In genomic region chr2:207692206-207693065, GRCh38 we compare ENCODE assay signal across 8 cellular contexts. TPM values are rescaled to one million over a fixed set of nuclear protein-coding genes. Genes with fewer than 3 reads are reported as not detected.
DNase-seq lines count a peak whose midpoint lies in the region; ATAC-seq and TF ChIP-seq lines count a peak whose summit lies in the region.

No MANE protein-coding gene starts in this region.

- H3K36me3 ChIP-seq in ascending aorta: no peaks in the 10 kb centered on the region

- TF ChIP-seq CTCF in ascending aorta (IDR thresholded peaks at IDR 0.05): peak in 2 of 3 experiments; percentile 14 to 32

- H3K27me3 ChIP-seq in ascending aorta: no peaks in the 10 kb centered on the region

- no peak overlapping the region for H3K4me3 ChIP-seq in ascending aorta

- intact Hi-C loops in ascending aorta (cut with DNase I): no loop called here

- no peaks in the 10 kb centered on the region for H3K9me3 ChIP-seq in ascending aorta

- peak; percentile 47 for ATAC-seq in HG02588 (IDR thresholded peaks at IDR 0.05; ENCODE audit: unreplicated experiment)
- peak; percentile 86 for ATAC-seq in SK-N-SH treated with all-trans-retinoic acid at 6 μM for 48 hours
- ATAC-seq in left lobe of liver: peak; percentile 96
- ATAC-seq in stimulated activated naive CD8-positive, alpha-beta T cell treated with anti-CD3 and anti-CD28 coated beads, Interleukin-15, Interleukin-2, amounts not matched to agents 100 U/mL and 50 U/mL, for 24 hours: no peak
- no peak for ATAC-seq in GM18858 (IDR thresholded peaks at IDR 0.05; ENCODE audit: unreplicated experiment)

- peak; percentile 63 for DNase-seq in D341Med (ENCODE audit: low spot score)
- no peak for DNase-seq in ascending aorta (ENCODE audit: low spot score in 2 of 2)
- peak; percentile 54 for DNase-seq in left lobe of liver (ENCODE audit: low spot score)
- DNase-seq in stimulated activated naive CD8-positive, alpha-beta T cell treated with anti-CD3 and anti-CD28 coated beads, Interleukin-15, Interleukin-2, amounts not matched to agents 100 U/mL and 50 U/mL, for 24 hours: peak; percentile 46
- DNase-seq in mucosa of gallbladder (ENCODE audit: low spot score): no peak

- peaks cover 0 to 3% of the 10 kb centered on the region in 2 donors for H3K4me1 ChIP-seq in ascending aorta

- H3K27ac ChIP-seq in ascending aorta: no peak overlapping the region

TF ChIP-seq in SK-N-SH treated with all-trans-retinoic acid at 6 μM for 48 hours, 23 proteins besides CTCF, POLR2A, EP300 and RAD21:
- no peak for TF ChIP-seq CSDC2 (CRISPR knock-in tag; IDR thresholded peaks at IDR 0.05)
- TF ChIP-seq GLIS3 (CRISPR knock-in tag; IDR thresholded peaks at IDR 0.05): no peak
- TF ChIP-seq BACH2 (CRISPR knock-in tag; IDR thresholded peaks at IDR 0.05; ENCODE audit: borderline replicate concordance): no peak
- TF ChIP-seq TOX (CRISPR knock-in tag; IDR thresholded peaks at IDR 0.05; ENCODE audit: borderline replicate concordance): no peak
- TF ChIP-seq, protein P1, sequence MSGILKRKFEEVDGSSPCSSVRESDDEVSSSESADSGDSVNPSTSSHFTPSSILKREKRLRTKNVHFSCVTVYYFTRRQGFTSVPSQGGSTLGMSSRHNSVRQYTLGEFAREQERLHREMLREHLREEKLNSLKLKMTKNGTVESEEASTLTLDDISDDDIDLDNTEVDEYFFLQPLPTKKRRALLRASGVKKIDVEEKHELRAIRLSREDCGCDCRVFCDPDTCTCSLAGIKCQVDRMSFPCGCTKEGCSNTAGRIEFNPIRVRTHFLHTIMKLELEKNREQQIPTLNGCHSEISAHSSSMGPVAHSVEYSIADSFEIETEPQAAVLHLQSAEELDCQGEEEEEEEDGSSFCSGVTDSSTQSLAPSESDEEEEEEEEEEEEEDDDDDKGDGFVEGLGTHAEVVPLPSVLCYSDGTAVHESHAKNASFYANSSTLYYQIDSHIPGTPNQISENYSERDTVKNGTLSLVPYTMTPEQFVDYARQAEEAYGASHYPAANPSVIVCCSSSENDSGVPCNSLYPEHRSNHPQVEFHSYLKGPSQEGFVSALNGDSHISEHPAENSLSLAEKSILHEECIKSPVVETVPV (CRISPR knock-in tag; IDR thresholded peaks at IDR 0.05): no peak
- TF ChIP-seq POU6F1 (CRISPR knock-in tag; IDR thresholded peaks at IDR 0.05; ENCODE audit: borderline replicate concordance, low read depth): no peak
- TF ChIP-seq ZFP3 (CRISPR knock-in tag; IDR thresholded peaks at IDR 0.05): no peak
- no peak for TF ChIP-seq ZNF565 (CRISPR knock-in tag; conservative IDR thresholded peaks at IDR 0.05; ENCODE audit: low read depth)
- TF ChIP-seq ZNF8 (CRISPR knock-in tag; IDR thresholded peaks at IDR 0.05): no peak
- no peak for TF ChIP-seq ESRRG (CRISPR knock-in tag; IDR thresholded peaks at IDR 0.05)
- TF ChIP-seq TSHZ2 (CRISPR knock-in tag; IDR thresholded peaks at IDR 0.05): no peak
- no peak for TF ChIP-seq OSR1 (CRISPR knock-in tag; IDR thresholded peaks at IDR 0.05)
- TF ChIP-seq ARNTL (CRISPR knock-in tag; IDR thresholded peaks at IDR 0.05; ENCODE audit: borderline replicate concordance, low read depth): no peak
- TF ChIP-seq, protein P2, sequence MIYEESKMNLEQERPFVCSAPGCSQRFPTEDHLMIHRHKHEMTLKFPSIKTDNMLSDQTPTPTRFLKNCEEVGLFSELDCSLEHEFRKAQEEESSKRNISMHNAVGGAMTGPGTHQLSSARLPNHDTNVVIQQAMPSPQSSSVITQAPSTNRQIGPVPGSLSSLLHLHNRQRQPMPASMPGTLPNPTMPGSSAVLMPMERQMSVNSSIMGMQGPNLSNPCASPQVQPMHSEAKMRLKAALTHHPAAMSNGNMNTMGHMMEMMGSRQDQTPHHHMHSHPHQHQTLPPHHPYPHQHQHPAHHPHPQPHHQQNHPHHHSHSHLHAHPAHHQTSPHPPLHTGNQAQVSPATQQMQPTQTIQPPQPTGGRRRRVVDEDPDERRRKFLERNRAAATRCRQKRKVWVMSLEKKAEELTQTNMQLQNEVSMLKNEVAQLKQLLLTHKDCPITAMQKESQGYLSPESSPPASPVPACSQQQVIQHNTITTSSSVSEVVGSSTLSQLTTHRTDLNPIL (CRISPR knock-in tag; IDR thresholded peaks at IDR 0.05; ENCODE audit: low read depth): no peak
- TF ChIP-seq, protein P3, sequence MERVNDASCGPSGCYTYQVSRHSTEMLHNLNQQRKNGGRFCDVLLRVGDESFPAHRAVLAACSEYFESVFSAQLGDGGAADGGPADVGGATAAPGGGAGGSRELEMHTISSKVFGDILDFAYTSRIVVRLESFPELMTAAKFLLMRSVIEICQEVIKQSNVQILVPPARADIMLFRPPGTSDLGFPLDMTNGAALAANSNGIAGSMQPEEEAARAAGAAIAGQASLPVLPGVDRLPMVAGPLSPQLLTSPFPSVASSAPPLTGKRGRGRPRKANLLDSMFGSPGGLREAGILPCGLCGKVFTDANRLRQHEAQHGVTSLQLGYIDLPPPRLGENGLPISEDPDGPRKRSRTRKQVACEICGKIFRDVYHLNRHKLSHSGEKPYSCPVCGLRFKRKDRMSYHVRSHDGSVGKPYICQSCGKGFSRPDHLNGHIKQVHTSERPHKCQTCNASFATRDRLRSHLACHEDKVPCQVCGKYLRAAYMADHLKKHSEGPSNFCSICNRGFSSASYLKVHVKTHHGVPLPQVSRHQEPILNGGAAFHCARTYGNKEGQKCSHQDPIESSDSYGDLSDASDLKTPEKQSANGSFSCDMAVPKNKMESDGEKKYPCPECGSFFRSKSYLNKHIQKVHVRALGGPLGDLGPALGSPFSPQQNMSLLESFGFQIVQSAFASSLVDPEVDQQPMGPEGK (CRISPR knock-in tag; IDR thresholded peaks at IDR 0.05; ENCODE audit: borderline replicate concordance): no peak
- no peak for TF ChIP-seq ISL1 (CRISPR knock-in tag; IDR thresholded peaks at IDR 0.05)
- no peak for TF ChIP-seq ZC3H10 (CRISPR knock-in tag; IDR thresholded peaks at IDR 0.05)
- no peak for TF ChIP-seq SNAI2 (CRISPR knock-in tag; IDR thresholded peaks at IDR 0.05)
- TF ChIP-seq TCF4 (CRISPR knock-in tag; IDR thresholded peaks at IDR 0.05; ENCODE audit: borderline replicate concordance): no peak
TF ChIP-seq in SK-N-SH treated with all-trans-retinoic acid at 6 μM for 48 hours: peak in this region for 0.

RNA-seq across cellular contexts. Expression of gene CCNYL1, which starts 19.0 kb away (rescaled TPM):
- total RNA-seq in ascending aorta (12.3 TPM), left lobe of liver (9.2 TPM), mucosa of gallbladder (9.7 TPM)

Comparison
In these comparisons a context has a peak if more than half of its experiments do, and no peak if none do; other contexts are left out.
1. DNase-seq: peak in D341Med (single experiment), left lobe of liver (single experiment) and stimulated activated naive CD8-positive, alpha-beta T cell treated with anti-CD3 and anti-CD28 coated beads, Interleukin-15, Interleukin-2, amounts not matched to agents 100 U/mL and 50 U/mL, for 24 hours (single experiment); none in ascending aorta (0 of 2) and mucosa of gallbladder (single experiment).
2. ATAC-seq: peak in HG02588 (single experiment), SK-N-SH treated with all-trans-retinoic acid at 6 μM for 48 hours (single experiment) and left lobe of liver (single experiment); none in stimulated activated naive CD8-positive, alpha-beta T cell treated with anti-CD3 and anti-CD28 coated beads, Interleukin-15, Interleukin-2, amounts not matched to agents 100 U/mL and 50 U/mL, for 24 hours (single experiment) and GM18858 (single experiment).